8 cellular contexts compared by ENCODE assay signal in the genomic region with DNA sequence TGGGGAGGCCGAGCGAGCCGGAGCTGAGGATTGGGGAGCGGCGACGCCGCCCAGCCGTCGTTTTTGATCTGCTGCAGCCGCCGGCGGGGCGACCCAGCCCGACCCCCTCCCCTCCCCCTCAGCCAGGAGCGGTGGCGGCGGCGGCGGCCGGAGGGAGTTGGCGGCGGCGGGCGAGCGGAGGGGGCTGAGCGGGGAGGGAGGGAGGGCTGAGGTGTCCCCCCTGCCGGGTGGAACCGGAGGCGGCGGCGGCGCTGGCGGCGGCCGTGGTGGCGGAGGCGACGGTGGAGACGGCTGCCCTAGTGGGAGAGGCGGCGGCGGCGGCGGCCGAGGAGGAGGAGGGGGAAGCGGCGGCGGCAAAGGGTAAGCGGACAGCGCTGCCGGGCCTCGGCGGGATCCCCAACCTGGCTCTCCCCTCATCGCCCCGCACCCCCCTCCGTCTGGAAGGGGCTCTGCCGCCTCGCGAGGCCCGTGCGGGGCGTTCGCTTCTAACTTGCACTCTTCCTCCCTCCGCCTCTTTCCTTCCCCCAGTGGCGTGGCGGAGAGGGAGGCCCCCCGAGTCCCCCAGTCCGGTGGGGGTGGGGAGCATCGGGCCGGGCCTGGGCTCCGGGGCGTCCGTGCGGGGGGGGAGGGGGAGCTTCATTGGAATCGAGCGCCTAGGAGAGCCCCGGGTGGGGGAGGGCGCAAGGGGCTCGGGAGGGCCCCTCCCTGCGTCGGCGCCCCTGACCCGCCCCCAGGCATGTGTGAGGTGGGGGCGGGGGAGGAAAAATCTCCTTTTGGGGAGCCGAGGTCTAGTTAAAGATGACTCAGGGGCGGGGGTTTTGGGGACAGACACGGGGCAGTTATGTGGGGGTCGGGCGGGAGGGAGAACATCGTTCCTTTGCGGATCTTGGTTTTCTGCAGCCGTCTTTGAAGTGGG. TPM values are rescaled to one million over a fixed set of nuclear protein-coding genes. Genes with fewer than 3 reads are reported as not detected.
A peak's percentile ranks its signal among the peaks of the same experiment; 100 is the strongest.
DNase-seq lines count a peak whose midpoint lies in the region; ATAC-seq and TF ChIP-seq lines count a peak whose summit lies in the region.

TSS of gene TAB2 (plus strand) at position 57 of the 916 bp plus-strand sequence. CDS start 52,286 bp downstream, outside the sequence.

- H3K27ac ChIP-seq in ACC112 (ENCODE audit: low read depth, low read length) (peak within 1 kb of the TSS; percentile 87), vagina (peak within 1 kb of the TSS; percentile 91)

- H3K27ac Mint-ChIP-seq in activated naive CD8-positive, alpha-beta T cell treated with anti-CD3 and anti-CD28 coated beads, Interleukin-2, amount 10 ng/mL, durations not matched to agents 7 days and 5 days: peak within 1 kb of the TSS; percentile 90

- H3K27me3 Mint-ChIP-seq in activated naive CD8-positive, alpha-beta T cell treated with anti-CD3 and anti-CD28 coated beads, Interleukin-2, amount 10 ng/mL, durations not matched to agents 7 days and 5 days: no peaks in the 10 kb centered on the region

- H3K27me3 ChIP-seq in ACC112 (ENCODE audit: insufficient read depth, low read length) (no peaks in the 10 kb centered on the region), vagina (no peaks in the 10 kb centered on the region)

- DNase-seq in T follicular helper cell (ENCODE audit: low read depth): peak; percentile 62
- DNase-seq in activated naive CD8-positive, alpha-beta T cell treated with anti-CD3 and anti-CD28 coated beads, Interleukin-2, amount 10 ng/mL, durations not matched to agents 7 days and 5 days: peak; percentile 79
- DNase-seq in left ventricle myocardium superior: no peak
- DNase-seq in renal cortical epithelial cell (ENCODE audit: low read depth): no peak
- DNase-seq in vagina (ENCODE audit: extremely low spot score in 2 of 2): no peak

- H3K79me2 ChIP-seq in ACC112 (ENCODE audit: control insufficient read depth, insufficient read depth, low read length, unreplicated experiment): peaks cover 56% of the 10 kb centered on the region

- intact Hi-C loops in left ventricle myocardium superior (cut with micrococcal nuclease) (no loop called here), vagina (cut with DNase I) (loop anchor here (10.0 kb wide), 1 partner anchor 197 kb away; no protein-coding TSS in a partner anchor)

- no peaks in the 10 kb centered on the region for H3K9me3 ChIP-seq in vagina

- TF ChIP-seq CTCF in vagina (IDR thresholded peaks at IDR 0.05): no peak

- H3K36me3 Mint-ChIP-seq in activated naive CD8-positive, alpha-beta T cell treated with anti-CD3 and anti-CD28 coated beads, Interleukin-2, amount 10 ng/mL, durations not matched to agents 7 days and 5 days: peaks cover 27% of the 10 kb centered on the region

- H3K4me3 ChIP-seq in ACC112 (ENCODE audit: low read depth, low read length): peak within 1 kb of the TSS; percentile 97
- peak within 1 kb of the TSS; percentile 56 to 98 for H3K4me3 ChIP-seq in vagina

- POLR2A ChIA-PET in activated naive CD8-positive, alpha-beta T cell treated with anti-CD3 and anti-CD28 coated beads, Interleukin-2, amount 10 ng/mL, durations not matched to agents 7 days and 5 days (lab: Charles Lee): interaction anchor here (0.6 to 4.6 kb wide), 43 partner anchors 7 to 286 kb away, joined by 3 to 31 read pairs (median 4); no protein-coding TSS in a partner anchor

- H3K36me3 ChIP-seq in ACC112 (ENCODE audit: insufficient read depth, low read length): no peaks in the 10 kb centered on the region
- no peaks in the 10 kb centered on the region for H3K36me3 ChIP-seq in vagina

- peaks cover 33% of the 10 kb centered on the region for H3K4me1 Mint-ChIP-seq in activated naive CD8-positive, alpha-beta T cell treated with anti-CD3 and anti-CD28 coated beads, Interleukin-2, amount 10 ng/mL, durations not matched to agents 7 days and 5 days

- H2AFZ ChIP-seq in ACC112 (ENCODE audit: low read length, unreplicated experiment): peak within 1 kb of the TSS; percentile 97

- H3K4me1 ChIP-seq in ACC112 (ENCODE audit: control insufficient read depth, insufficient read depth, low read length, unreplicated experiment) (peaks cover 24% of the 10 kb centered on the region), vagina (peaks cover 37% of the 10 kb centered on the region)

- H3K4me3 Mint-ChIP-seq in activated naive CD8-positive, alpha-beta T cell treated with anti-CD3 and anti-CD28 coated beads, Interleukin-2, amount 10 ng/mL, durations not matched to agents 7 days and 5 days: peak within 1 kb of the TSS; percentile 87

- peaks cover 8% of the 10 kb centered on the region for H3K9me3 Mint-ChIP-seq in activated naive CD8-positive, alpha-beta T cell treated with anti-CD3 and anti-CD28 coated beads, Interleukin-2, amount 10 ng/mL, durations not matched to agents 7 days and 5 days

- peak; percentile 24 for ATAC-seq in HG03442 (IDR thresholded peaks at IDR 0.05; ENCODE audit: unreplicated experiment)
- ATAC-seq in activated naive CD8-positive, alpha-beta T cell treated with anti-CD3 and anti-CD28 coated beads, Interleukin-2, amount 10 ng/mL, durations not matched to agents 7 days and 5 days (ENCODE audit: low read depth): peak; percentile 38
- peak; percentile 76 for ATAC-seq in left ventricle myocardium superior

- TF ChIP-seq POLR2A in GM19193 (IDR thresholded peaks at IDR 0.05; ENCODE audit: extremely low read depth, insufficient read depth, insufficient read length): peak; percentile 38
- no peak for TF ChIP-seq POLR2A in vagina (IDR thresholded peaks at IDR 0.05)

RNA-seq across cellular contexts. Expression of gene TAB2, which starts in this region (rescaled TPM):
- total RNA-seq in activated naive CD8-positive, alpha-beta T cell treated with anti-CD3 and anti-CD28 coated beads, Interleukin-2, amount 10 ng/mL, durations not matched to agents 7 days and 5 days: 100 to 1,000 TPM; 115 to 130 TPM
- total RNA-seq in left ventricle myocardium superior: 57.6 TPM
- 24.7 and 104 TPM in 2 replicates for total RNA-seq in renal cortical epithelial cell
- 80.5 TPM for total RNA-seq in vagina

Comparison
In these comparisons a context has a peak if more than half of its experiments do, and no peak if none do; other contexts are left out.
1. ATAC-seq: peak in every context shown above with its lines; median percentile 76 in left ventricle myocardium superior; 38 in activated naive CD8-positive, alpha-beta T cell treated with anti-CD3 and anti-CD28 coated beads, Interleukin-2, amount 10 ng/mL, durations not matched to agents 7 days and 5 days; 24 in HG03442.
2. DNase-seq: peak in T follicular helper cell (single experiment) and activated naive CD8-positive, alpha-beta T cell treated with anti-CD3 and anti-CD28 coated beads, Interleukin-2, amount 10 ng/mL, durations not matched to agents 7 days and 5 days (single experiment); none in left ventricle myocardium superior (single experiment), renal cortical epithelial cell (single experiment) and vagina (0 of 2).